11 cellular contexts compared by ENCODE assay signal in genomic region chr1:201399352-201400126, GRCh38. TPM values are rescaled to one million over a fixed set of nuclear protein-coding genes. Genes with fewer than 3 reads are reported as not detected.
DNase-seq lines count a peak whose midpoint lies in the region; ATAC-seq and TF ChIP-seq lines count a peak whose summit lies in the region.
"Had no signal": no experiment of that assay in that cellular context is flagged by ENCODE, and none has a peak within 500 bp of the region (broad histone marks: within the 10 kb centered on the region; RNA-seq: fewer than 3 reads in every experiment).

No MANE protein-coding gene starts in this region.

- peak; percentile 62 for DNase-seq in NCI-H2196 (lab: John Stamatoyannopoulos, UW; ENCODE audit: unreplicated experiment)
- no peak for DNase-seq in NCI-H2196 treated with DMSO at 0.1 percent for 48 hours (lab: John Stamatoyannopoulos, UW; ENCODE audit: unreplicated experiment)
- peak; percentile 85 for DNase-seq in mammary epithelial cell
- DNase-seq in left lung = peak; percentile 47 to 86
- peak; percentile 72 for DNase-seq in transverse colon
- no peak for DNase-seq in C1 segment of cervical spinal cord (lab: John Stamatoyannopoulos, UW)
- no peak for DNase-seq in midbrain (lab: John Stamatoyannopoulos, UW)
- DNase-seq in inferior parietal cortex (ENCODE audit: extremely low spot score) = no peak
- DNase-seq: stimulated activated CD4-positive, alpha-beta T cell treated with anti-CD3 and anti-CD28 coated beads, Interleukin-4, amount 100 ng/mL, for 1 hour had no signal

- H4K20me1 ChIP-seq in mammary epithelial cell (ENCODE audit: insufficient read depth, low read length) = no peaks in the 10 kb centered on the region

- peak overlapping the region; percentile 77 for H3K27ac ChIP-seq in mammary epithelial cell (ENCODE audit: insufficient read depth, low read depth, low read length)
- H3K27ac ChIP-seq in left lung = peak overlapping the region; percentile 26 to 65
- H3K27ac ChIP-seq in transverse colon = peak overlapping the region; percentile 82 to 90 (median 88)
- H3K27ac ChIP-seq: SJSA1 had no signal

- H3K4me1 ChIP-seq in mammary epithelial cell (ENCODE audit: insufficient read depth, low read length) (peaks cover 44% of the 10 kb centered on the region), left lung (peaks cover 0 to 12% of the 10 kb centered on the region in 2 donors), transverse colon (peaks cover under 1 to 56% (median 33%) of the 10 kb centered on the region in 4 donors)
- H3K4me1 ChIP-seq: SJSA1 had no signal

- no peak for TF ChIP-seq EP300 in transverse colon (IDR thresholded peaks at IDR 0.05; ENCODE audit: low read depth)

- WGBS in mammary epithelial cell (ENCODE audit: low coverage, missing lambda C conversion rate) = 1% methylated on average over 14 of the region's 62 CpGs
- WGBS in transverse colon (ENCODE audit: low coverage in 1 of 2), 2 donors = 8% methylated on average over 48 of the region's 62 CpGs; no CpG with 5 or more reads in 1 of the 2 donors

- H2AFZ ChIP-seq in mammary epithelial cell (ENCODE audit: low read depth, low read length) = peak overlapping the region; percentile 84

- dilution Hi-C loops in mammary epithelial cell (cut with HindIII; ENCODE audit: low sequenced_read_pairs) = loop anchor here (5.0 kb wide), 3 partner anchors 48 to 78 kb away; no protein-coding TSS in a partner anchor

- H3K36me3 ChIP-seq in mammary epithelial cell (ENCODE audit: insufficient read depth, low read length) (peaks cover 2% of the 10 kb centered on the region), left lung (no peaks in the 10 kb centered on the region), transverse colon (no peaks in the 10 kb centered on the region)
- H3K36me3 ChIP-seq: SJSA1 had no signal

- H3K9me3 ChIP-seq in mammary epithelial cell (replicated peaks; ENCODE audit: insufficient read depth, low read length) (no peaks in the 10 kb centered on the region), left lung (no peaks in the 10 kb centered on the region), transverse colon (no peaks in the 10 kb centered on the region)
- H3K9me3 ChIP-seq: SJSA1 had no signal

- TF ChIP-seq POLR2A in transverse colon (IDR thresholded peaks at IDR 0.05) = peak; percentile 87

- BruUV-seq in mammary epithelial cell (replicated peaks; lab: Mats Ljungman, UMichigan) = TSS peak; percentile 2

- in situ Hi-C loops in mammary epithelial cell (cut with MboI; ENCODE audit: low sequenced_read_pairs in 2 of 2) = no loop called here
- in situ Hi-C loops in transverse colon (cut with MboI; ENCODE audit: low pct_ligation_motif_present in 1 of 4, low pct_unique_long_range_greater_than_20kb in 1 of 4, low sequenced_read_pairs in 3 of 4) = no loop called here

- H3K4me3 ChIP-seq in mammary epithelial cell (replicated peaks in 1 of 3; ENCODE audit: insufficient read depth in 1 of 3, low read depth in 2 of 3, low read length in 3 of 3) (peak overlapping the region; percentile 88 to 90 (median 90)), left lung (peak overlapping the region; percentile 17 to 42), transverse colon (peak overlapping the region; percentile 13 to 62 (median 47))
- H3K4me3 ChIP-seq: SJSA1 had no signal

- peak; percentile 60 for ATAC-seq in left lung

- H3K79me2 ChIP-seq in mammary epithelial cell (ENCODE audit: insufficient read depth, low read length) = peaks cover 56% of the 10 kb centered on the region

- peak overlapping the region; percentile 96 for H3K4me2 ChIP-seq in mammary epithelial cell (ENCODE audit: insufficient read depth, low read depth, low read length)

- intact Hi-C loops in mammary epithelial cell (cut with micrococcal nuclease) = loop anchor here (5.0 kb wide), 2 partner anchors 63 to 113 kb away; no protein-coding TSS in a partner anchor
- intact Hi-C loops in left lung (cut with DNase I) = no loop called here
- intact Hi-C loops in transverse colon (cut with DNase I; ENCODE audit: low total_unique reads) = no loop called here

- TF ChIP-seq CTCF in mammary epithelial cell (conservative IDR thresholded peaks at IDR 0.05 in 1 of 2, IDR thresholded peaks at IDR 0.05 in 1 of 2; ENCODE audit: extremely low read depth in 1 of 2, insufficient read depth in 1 of 2, low read depth in 1 of 2, low read length in 2 of 2) (no peak), left lung (IDR thresholded peaks at IDR 0.05) (no peak), transverse colon (IDR thresholded peaks at IDR 0.05) (no peak)

- CTCF ChIA-PET in mammary epithelial cell (lab: Charles Lee; ENCODE audit: low non-redundant PET) = no interaction called here

- no peaks in the 10 kb centered on the region for H3K27me3 ChIP-seq in mammary epithelial cell (ENCODE audit: insufficient read depth, low read length)
- peaks cover 17 to 44% of the 10 kb centered on the region in 2 donors for H3K27me3 ChIP-seq in left lung
- peaks cover 23% of the 10 kb centered on the region for H3K27me3 ChIP-seq in transverse colon

- H3K9ac ChIP-seq in mammary epithelial cell (ENCODE audit: insufficient read depth, low read length) = peak overlapping the region; percentile 93

RNA-seq across cellular contexts. Expression of gene LAD1, which starts 0.4 kb away (rescaled TPM):
- total RNA-seq in mammary epithelial cell = 100 to 1,000 TPM; 101 to 212 TPM
- polyA plus RNA-seq in mammary epithelial cell = 71.7 TPM
- 91.3 TPM for polyA minus RNA-seq in mammary epithelial cell
- total RNA-seq in left lung = 10 to 100 TPM; 20.1 to 37.6 TPM
- 100 to 1,000 TPM; 142 to 215 (median 177) TPM for total RNA-seq in transverse colon
- total RNA-seq: activated T-helper 1 cell treated with anti-CD3 and anti-CD28 coated beads, Interleukin-12 subunit alpha, Interleukin-12 subunit beta, Interleukin-2, Interleukin-4 antibody, amounts not matched to agents 30 ng/mL and 10 ng/mL and 1 ng/mL, durations not matched to agents 14 hours and 24 hours and 36 hours; SJSA1 had no signal

RNA-seq across cellular contexts. Expression of gene TNNI1, which starts 22.0 kb away (rescaled TPM):
- total RNA-seq in mammary epithelial cell = not detected
- polyA plus RNA-seq in mammary epithelial cell = 0.07 TPM
- polyA minus RNA-seq in mammary epithelial cell = not detected
- under 1 TPM in 1 of 2 donors, not detected in 1; 0.38 TPM for total RNA-seq in left lung
- under 1 TPM in 2 of 4 donors, not detected in 2; 0.16 to 0.41 TPM for total RNA-seq in transverse colon
- total RNA-seq: activated T-helper 1 cell treated with anti-CD3 and anti-CD28 coated beads, Interleukin-12 subunit alpha, Interleukin-12 subunit beta, Interleukin-2, Interleukin-4 antibody, amounts not matched to agents 30 ng/mL and 10 ng/mL and 1 ng/mL, durations not matched to agents 14 hours and 24 hours and 36 hours; SJSA1 had no signal

RNA-seq across cellular contexts. Expression of gene TNNT2, which starts 22.1 kb away (rescaled TPM):
- total RNA-seq in mammary epithelial cell = 1 to 10 TPM in 1 of 2 donors, under 1 TPM in 1; 0.83 to 1.3 TPM
- 0.19 TPM for polyA plus RNA-seq in mammary epithelial cell
- not detected for polyA minus RNA-seq in mammary epithelial cell
- total RNA-seq in left lung = 1 to 10 TPM; 5.0 to 6.5 TPM
- under 1 TPM in 2 of 4 donors, not detected in 2; 0.14 to 0.95 TPM for total RNA-seq in transverse colon
- total RNA-seq: activated T-helper 1 cell treated with anti-CD3 and anti-CD28 coated beads, Interleukin-12 subunit alpha, Interleukin-12 subunit beta, Interleukin-2, Interleukin-4 antibody, amounts not matched to agents 30 ng/mL and 10 ng/mL and 1 ng/mL, durations not matched to agents 14 hours and 24 hours and 36 hours; SJSA1 had no signal

Comparison
In these comparisons a context has a peak if more than half of its experiments do, and no peak if none do; other contexts are left out.
1. DNase-seq: peak in NCI-H2196 (single experiment), mammary epithelial cell (single experiment), left lung (2 of 2) and transverse colon (single experiment); none in NCI-H2196 treated with DMSO at 0.1 percent for 48 hours (single experiment), C1 segment of cervical spinal cord (0 of 14), midbrain (single experiment) and inferior parietal cortex (single experiment).
2. H3K4me3 ChIP-seq: peak in every context shown above with its lines; median percentile 90 in mammary epithelial cell; 47 in transverse colon; 30 in left lung.
3. Peak in every context shown above with its lines, with median percentiles within 50 percentile points of each other: H3K27ac ChIP-seq.